ENCODE assay signal across 24 cellular contexts in the genomic region with DNA sequence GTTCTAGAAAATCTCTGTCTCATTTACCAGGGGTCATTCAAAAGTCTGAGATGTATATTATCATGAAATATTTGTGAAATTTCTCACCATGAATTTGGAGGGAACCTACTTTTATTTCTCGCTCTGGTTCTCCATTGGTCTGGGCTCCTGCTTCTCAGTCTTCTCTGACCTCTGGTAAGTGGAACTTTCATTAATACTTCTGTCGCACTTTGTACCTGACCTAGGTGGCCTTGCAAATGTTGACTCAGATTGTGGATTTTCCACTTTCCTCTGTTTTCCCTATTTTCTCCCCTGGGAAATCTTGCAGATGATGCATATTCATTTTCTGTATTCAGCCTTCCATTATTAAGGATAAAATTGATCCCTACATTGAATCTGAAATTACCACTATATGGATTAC.
"Had no signal": no experiment of that assay in that cellular context is flagged by ENCODE, and none has a peak within 500 bp of the region (broad histone marks: within the 10 kb centered on the region; RNA-seq: fewer than 3 reads in every experiment).

No MANE protein-coding gene starts in this region.

- H3K27ac ChIP-seq: heart right ventricle, hepatocyte, lower lobe of right lung, ovary, prostate gland, sigmoid colon, spleen, tibial nerve, upper lobe of left lung, vagina had no signal

- H3K27ac Mint-ChIP-seq: stimulated activated memory B cell treated with anti-CD40 and anti-IgM and Interleukin-4, amounts not matched to agents 10 μg/mL and 1 μg/mL and 100 μg/mL, for 72 hours; stimulated activated naive CD8-positive, alpha-beta T cell treated with anti-CD3 and anti-CD28 coated beads, Interleukin-15, amount 100 ng/mL, for 72 hours had no signal

- H3K9me3 ChIP-seq: heart right ventricle, lower lobe of right lung, ovary, prostate gland, sigmoid colon, spleen, tibial nerve, upper lobe of left lung, vagina had no signal

- ATAC-seq: heart right ventricle; left ventricle myocardium superior; lower lobe of right lung; naive thymus-derived CD8-positive, alpha-beta T cell; right cardiac atrium; stimulated activated memory B cell treated with anti-CD40 and anti-IgM and Interleukin-4, amounts not matched to agents 10 μg/mL and 1 μg/mL and 100 μg/mL, for 72 hours; stimulated activated naive CD8-positive, alpha-beta T cell treated with anti-CD3 and anti-CD28 coated beads, Interleukin-15, amount 100 ng/mL, for 72 hours had no signal

- H3K4me3 Mint-ChIP-seq: naive thymus-derived CD8-positive, alpha-beta T cell; stimulated activated memory B cell treated with anti-CD40 and anti-IgM and Interleukin-4, amounts not matched to agents 10 μg/mL and 1 μg/mL and 100 μg/mL, for 72 hours; stimulated activated naive CD8-positive, alpha-beta T cell treated with anti-CD3 and anti-CD28 coated beads, Interleukin-15, amount 100 ng/mL, for 72 hours had no signal

- DNase-seq: heart right ventricle; islet precursor cell; left ventricle myocardium superior; lower lobe of right lung; mammary epithelial cell; mesenchymal stem cell; naive thymus-derived CD8-positive, alpha-beta T cell; ovary; posterior cingulate gyrus; retina; right cardiac atrium; sigmoid colon; small intestine; spleen; stimulated activated CD4-positive, alpha-beta T cell treated with anti-CD3 and anti-CD28 coated beads, Interleukin-4, amount 100 ng/mL, for 24 hours; stimulated activated naive CD4-positive, alpha-beta T cell treated with Interleukin-2 at 50 U/mL for 16 hours; stimulated activated naive CD8-positive, alpha-beta T cell treated with anti-CD3 and anti-CD28 coated beads, Interleukin-15, amount 100 ng/mL, for 72 hours; substantia nigra; upper lobe of left lung had no signal

- H3K9me3 Mint-ChIP-seq: naive thymus-derived CD8-positive, alpha-beta T cell; stimulated activated memory B cell treated with anti-CD40 and anti-IgM and Interleukin-4, amounts not matched to agents 10 μg/mL and 1 μg/mL and 100 μg/mL, for 72 hours; stimulated activated naive CD8-positive, alpha-beta T cell treated with anti-CD3 and anti-CD28 coated beads, Interleukin-15, amount 100 ng/mL, for 72 hours had no signal

- H3K4me3 ChIP-seq: heart right ventricle, hepatocyte, lower lobe of right lung, ovary, prostate gland, sigmoid colon, spleen, tibial nerve, upper lobe of left lung, vagina had no signal

- H3K27me3 ChIP-seq: heart right ventricle, hepatocyte, ovary, sigmoid colon, spleen, tibial nerve, upper lobe of left lung, vagina had no signal

- H3K27me3 Mint-ChIP-seq: naive thymus-derived CD8-positive, alpha-beta T cell; stimulated activated memory B cell treated with anti-CD40 and anti-IgM and Interleukin-4, amounts not matched to agents 10 μg/mL and 1 μg/mL and 100 μg/mL, for 72 hours; stimulated activated naive CD8-positive, alpha-beta T cell treated with anti-CD3 and anti-CD28 coated beads, Interleukin-15, amount 100 ng/mL, for 72 hours had no signal

- H3K4me1 ChIP-seq: lower lobe of right lung, prostate gland, spleen, tibial nerve, upper lobe of left lung, vagina had no signal

- H3K36me3 ChIP-seq: ovary, prostate gland had no signal
